ENCODE assay signal across 9 cellular contexts in the genomic region with DNA sequence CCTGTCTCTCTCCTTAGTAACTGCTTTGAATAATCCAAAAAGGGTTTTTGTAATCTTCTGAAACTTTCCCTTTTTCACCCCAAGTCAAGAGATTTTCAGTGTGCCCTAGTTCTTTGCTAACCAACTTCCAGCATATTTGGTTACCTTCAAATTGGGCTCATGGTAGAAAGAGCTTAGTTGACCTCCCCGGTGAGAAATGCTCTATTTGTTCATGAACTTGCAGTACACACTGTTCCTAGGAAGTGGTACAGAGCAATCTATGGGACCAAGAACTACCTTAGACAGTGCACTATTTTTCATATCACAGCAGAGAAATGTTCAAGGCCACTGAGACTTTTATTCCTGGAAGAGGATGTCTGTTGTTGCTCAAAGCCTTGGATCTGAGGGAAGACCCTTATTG. TPM values are rescaled to one million over a fixed set of nuclear protein-coding genes. Genes with fewer than 3 reads are reported as not detected.
A peak's percentile ranks its signal among the peaks of the same experiment; 100 is the strongest.
DNase-seq lines count a peak whose midpoint lies in the region; ATAC-seq and TF ChIP-seq lines count a peak whose summit lies in the region.
"Had no signal": no experiment of that assay in that cellular context is flagged by ENCODE, and none has a peak within 500 bp of the region (broad histone marks: within the 10 kb centered on the region; RNA-seq: fewer than 3 reads in every experiment).

No MANE protein-coding gene starts in this region.

- H3K4me3 Mint-ChIP-seq in endodermal cell: peak overlapping the region; percentile 88

- H3K36me3 ChIP-seq in DOHH2 (ENCODE audit: control insufficient read depth, low read length) (peaks cover 73% of the 10 kb centered on the region), Panc1 (ENCODE audit: control insufficient read depth, insufficient read depth, low read length) (peaks cover 13% of the 10 kb centered on the region), endodermal cell (ENCODE audit: control insufficient read depth, insufficient read depth, low read length) (peaks cover 54% of the 10 kb centered on the region), sigmoid colon (peaks cover 28 to 44% (median 31%) of the 10 kb centered on the region in 4 donors)

- intact Hi-C loops in Panc1 (cut with micrococcal nuclease; ENCODE audit: unreplicated experiment) (no loop called here), sigmoid colon (cut with DNase I) (no loop called here)

- H3K4me1 ChIP-seq in DOHH2 (ENCODE audit: control insufficient read depth, low read length) (peaks cover 32% of the 10 kb centered on the region), Panc1 (ENCODE audit: control insufficient read depth, insufficient read depth, low read length) (peaks cover 15% of the 10 kb centered on the region), endodermal cell (ENCODE audit: control insufficient read depth, insufficient read depth, low read length) (peaks cover 2% of the 10 kb centered on the region), sigmoid colon (peaks cover 0 to 22% (median 15%) of the 10 kb centered on the region in 4 donors)

- peaks cover 51% of the 10 kb centered on the region for H3K79me2 ChIP-seq in DOHH2 (ENCODE audit: control insufficient read depth, low read length)

- H3K4me3 ChIP-seq in DOHH2 (ENCODE audit: low read length) (peak overlapping the region; percentile 77), Panc1 (ENCODE audit: low read depth in 2 of 2, low read length in 2 of 2) (peak overlapping the region in 1 of 2 experiments; percentile 75; a peak in 1 of 4 replicates), endodermal cell (ENCODE audit: low read length) (peak overlapping the region; percentile 92), sigmoid colon (peak overlapping the region in 2 of 4 donors; percentile 59 to 70)

- no peaks in the 10 kb centered on the region; the same call in 1 of the 2 replicates for H3F3A ChIP-seq in DOHH2 (ENCODE audit: control insufficient read depth, insufficient read depth)

- CTCF ChIA-PET in Panc1 (lab: Charles Lee): no interaction called here

- TF ChIP-seq POLR2A in sigmoid colon (IDR thresholded peaks at IDR 0.05): no peak

- peaks cover 25% of the 10 kb centered on the region for H3K4me1 Mint-ChIP-seq in endodermal cell

- H3K4me2 ChIP-seq in DOHH2 (ENCODE audit: low read length): peak overlapping the region; percentile 99

- peak overlapping the region; percentile 98 for H3K27ac Mint-ChIP-seq in endodermal cell

- in situ Hi-C loops in Panc1 (cut with HindIII; ENCODE audit: low pct_unique_long_range_greater_than_20kb, low sequenced_read_pairs): no loop called here

- H3K27me3 Mint-ChIP-seq in endodermal cell (ENCODE audit: insufficient read depth): no peaks in the 10 kb centered on the region

- peaks cover 50% of the 10 kb centered on the region for H3K36me3 Mint-ChIP-seq in endodermal cell (ENCODE audit: low read depth)

- no peaks in the 10 kb centered on the region for H3K9me3 Mint-ChIP-seq in endodermal cell

- H4K20me1 ChIP-seq in DOHH2 (ENCODE audit: control insufficient read depth, insufficient read depth, low read depth, low read length): no peaks in the 10 kb centered on the region

- H3K9me3 ChIP-seq in DOHH2 (ENCODE audit: control insufficient read depth, insufficient read depth, low read length) (no peaks in the 10 kb centered on the region), Panc1 (ENCODE audit: control insufficient read depth, insufficient read depth, low read depth, low read length) (no peaks in the 10 kb centered on the region), endodermal cell (ENCODE audit: control insufficient read depth, low read length) (no peaks in the 10 kb centered on the region), sigmoid colon (no peaks in the 10 kb centered on the region)
- H3K9me3 ChIP-seq: thyroid gland had no signal

- peak overlapping the region; percentile 54 for H3K9ac ChIP-seq in endodermal cell (ENCODE audit: extremely low read depth, low read length, poor library complexity, severe bottlenecking)

- H3K27me3 ChIP-seq in DOHH2 (ENCODE audit: control insufficient read depth, low read length) (no peaks in the 10 kb centered on the region), Panc1 (ENCODE audit: control insufficient read depth, insufficient read depth, low read length) (no peaks in the 10 kb centered on the region), endodermal cell (ENCODE audit: control insufficient read depth, insufficient read depth, low read length, poor library complexity, severe bottlenecking) (no peaks in the 10 kb centered on the region), sigmoid colon (no peaks in the 10 kb centered on the region)
- H3K27me3 ChIP-seq: thyroid gland had no signal

- WGBS in endodermal cell (ENCODE audit: insufficient coverage in 1 of 2, insufficient read length in 1 of 2), 2 experiments: 100% methylated on average over 1 of the region's 1 CpG
- WGBS in sigmoid colon, 2 donors: 35 to 72% methylated on average over 1 of the region's 1 CpG

- no TSS peak for BruUV-seq in Panc1 (replicated peaks; lab: Mats Ljungman, UMichigan)

- H3K9me2 ChIP-seq in DOHH2 (replicated peaks; ENCODE audit: control insufficient read depth, low read length): no peaks in the 10 kb centered on the region

- DNase-seq in Panc1 (ENCODE audit: low read depth, low spot score): no peak
- DNase-seq in endodermal cell: no peak
- DNase-seq in sigmoid colon: no peak
- DNase-seq in GOT3 (lab: John Stamatoyannopoulos, UW): no peak
- no peak for DNase-seq in RKO (ENCODE audit: low spot score)
- DNase-seq in hepatic stellate cell (ENCODE audit: low spot score): no peak

- H3K27ac ChIP-seq in DOHH2 (ENCODE audit: low read depth, low read length): no peak overlapping the region
- 0 out of 2 replicates have a peak overlapping the region, but pooled peaks have one; percentile 72 for H3K27ac ChIP-seq in Panc1 (ENCODE audit: low read length)
- no peak overlapping the region for H3K27ac ChIP-seq in endodermal cell (ENCODE audit: low read depth, low read length)
- peak overlapping the region; percentile 91 to 99 (median 96) for H3K27ac ChIP-seq in sigmoid colon

- no peak for TF ChIP-seq EP300 in sigmoid colon (IDR thresholded peaks at IDR 0.05)

- POLR2A ChIA-PET in Panc1 (lab: Charles Lee): no interaction called here

- no peak for TF ChIP-seq CTCF in DOHH2 (IDR thresholded peaks at IDR 0.05; ENCODE audit: low read depth, low read length, poor library complexity, severe bottlenecking)
- no peak for TF ChIP-seq CTCF in Panc1 (IDR thresholded peaks at IDR 0.05)
- no peak for TF ChIP-seq CTCF in endodermal cell (conservative IDR thresholded peaks at IDR 0.05)
- TF ChIP-seq CTCF in sigmoid colon (IDR thresholded peaks at IDR 0.05): no peak

- ATAC-seq in Panc1: no peak
- ATAC-seq in GM19023 (IDR thresholded peaks at IDR 0.05; ENCODE audit: unreplicated experiment): no peak

RNA-seq across cellular contexts. Expression of a gene that starts 1.7 kb away (rescaled TPM):
- 104 TPM for total RNA-seq in Panc1 (2021; ENCODE audit: unreplicated experiment)
- 72.1 TPM for polyA plus RNA-seq in Panc1 (2012; ENCODE audit: insufficient read length)
- 100 to 1,000 TPM; 120 to 257 TPM for total RNA-seq in endodermal cell
- polyA plus RNA-seq in endodermal cell (2013, experiment 1 of 2): 74.6 TPM
- 74.4 TPM for polyA plus RNA-seq in endodermal cell (2013, experiment 2 of 2)
- total RNA-seq in sigmoid colon: 10 to 100 TPM; 37.1 to 44.7 (median 41.5) TPM
- polyA plus RNA-seq in sigmoid colon: 10 to 100 TPM; 25.4 to 51.5 (median 26.4) TPM

RNA-seq across cellular contexts. Expression of a gene that starts 2.5 kb away (rescaled TPM):
- total RNA-seq in Panc1 (2021; ENCODE audit: unreplicated experiment) (59.0 TPM), endodermal cell (10 to 100 TPM; 53.1 to 63.9 TPM), sigmoid colon (1 to 10 TPM in 1 of 4 donors, under 1 TPM in 3; 0.33 to 2.8 (median 0.45) TPM)
- polyA plus RNA-seq in Panc1 (2012; ENCODE audit: insufficient read length): 33.8 TPM
- 87.9 TPM for polyA plus RNA-seq in endodermal cell (2013, experiment 1 of 2)
- 84.7 TPM for polyA plus RNA-seq in endodermal cell (2013, experiment 2 of 2)
- 10 to 100 TPM in 1 of 3 donors, 1 to 10 TPM in 2; 4.8 to 31.2 (median 8.6) TPM for polyA plus RNA-seq in sigmoid colon

RNA-seq across cellular contexts. Expression of a gene that starts 12.9 kb away (rescaled TPM):
- total RNA-seq in Panc1 (2021; ENCODE audit: unreplicated experiment) (0.21 TPM), endodermal cell (10 to 100 TPM; 10.0 to 17.1 TPM), sigmoid colon (1 to 10 TPM in 3 of 4 donors, under 1 TPM in 1; 0.36 to 8.9 (median 2.2) TPM)
- polyA plus RNA-seq in Panc1 (2012; ENCODE audit: insufficient read length): 1.1 TPM
- 13.5 TPM for polyA plus RNA-seq in endodermal cell (2013, experiment 1 of 2)
- polyA plus RNA-seq in endodermal cell (2013, experiment 2 of 2): 10.4 TPM
- 1 to 10 TPM in 2 of 3 donors, under 1 TPM in 1; 0.46 to 1.2 (median 1.1) TPM for polyA plus RNA-seq in sigmoid colon

RNA-seq across cellular contexts. Expression of a gene that starts 13.7 kb away (rescaled TPM):
- total RNA-seq in Panc1 (2021; ENCODE audit: unreplicated experiment): 693 TPM
- 1,013 TPM for polyA plus RNA-seq in Panc1 (2012; ENCODE audit: insufficient read length)
- 1,000 to 10,000 TPM in 1 of 2 donors, 100 to 1,000 TPM in 1; 805 to 1,294 TPM for total RNA-seq in endodermal cell
- 843 TPM for polyA plus RNA-seq in endodermal cell (2013, experiment 1 of 2)
- polyA plus RNA-seq in endodermal cell (2013, experiment 2 of 2): 801 TPM
- total RNA-seq in sigmoid colon: 100 to 1,000 TPM; 194 to 345 (median 299) TPM
- 100 to 1,000 TPM; 808 to 994 (median 968) TPM for polyA plus RNA-seq in sigmoid colon

RNA-seq across cellular contexts. Expression of a gene that starts 19.5 kb away (rescaled TPM):
- total RNA-seq in Panc1 (2021; ENCODE audit: unreplicated experiment): 11.6 TPM
- 10.6 TPM for polyA plus RNA-seq in Panc1 (2012; ENCODE audit: insufficient read length)
- 10 to 100 TPM; 34.6 to 36.5 TPM for total RNA-seq in endodermal cell
- 6.8 TPM for polyA plus RNA-seq in endodermal cell (2013, experiment 1 of 2)
- polyA plus RNA-seq in endodermal cell (2013, experiment 2 of 2): 7.6 TPM
- 10 to 100 TPM in 1 of 4 donors, 1 to 10 TPM in 3; 4.6 to 10.5 (median 8.2) TPM for total RNA-seq in sigmoid colon
- polyA plus RNA-seq in sigmoid colon: 10 to 100 TPM; 13.4 to 17.4 (median 13.5) TPM

Comparison
In these comparisons a context has a peak if more than half of its experiments do, and no peak if none do; other contexts are left out.
1. H3K27ac ChIP-seq: peak in Panc1 (single experiment) and sigmoid colon (4 of 4); none in DOHH2 (single experiment) and endodermal cell (single experiment).
2. RNA of a gene that starts 2.5 kb away (total RNA-seq): 53.1 to 63.9 TPM in endodermal cell and 59.0 TPM in Panc1 (single experiment); 0.33 to 2.8 TPM in sigmoid colon; every median in the first group is over 10 times any median in the second.